ENCODE assay signal across 22 cellular contexts in the genomic region with DNA sequence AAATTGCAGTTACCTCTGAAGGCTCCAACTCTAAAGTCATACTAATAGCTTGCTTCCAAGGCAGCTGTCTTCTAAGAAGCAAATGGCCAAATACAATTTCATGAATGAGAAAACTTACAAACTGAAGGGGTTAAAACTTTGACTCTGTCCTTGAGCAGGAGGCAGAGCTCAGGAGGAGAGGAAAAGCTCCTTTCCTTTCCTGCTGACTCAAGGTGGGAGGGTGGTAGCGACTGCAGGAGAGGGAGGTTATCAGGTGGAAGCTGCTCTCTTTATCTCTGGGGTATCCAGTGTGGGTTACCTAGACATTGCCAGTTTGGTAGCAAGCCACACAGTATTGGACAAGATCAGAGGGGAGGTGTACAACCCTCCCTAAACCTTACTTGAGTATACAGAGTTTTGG. TPM values are rescaled to one million over a fixed set of nuclear protein-coding genes. Genes with fewer than 3 reads are reported as not detected.
A peak's percentile ranks its signal among the peaks of the same experiment; 100 is the strongest.
DNase-seq lines count a peak whose midpoint lies in the region; ATAC-seq, FAIRE-seq and TF ChIP-seq lines count a peak whose summit lies in the region.
"Had no signal": no experiment of that assay in that cellular context is flagged by ENCODE, and none has a peak within 500 bp of the region (broad histone marks: within the 10 kb centered on the region; RNA-seq: fewer than 3 reads in every experiment).

No MANE protein-coding gene starts in this region.

- TF ChIP-seq POLR2A in endothelial cell of umbilical vein (IDR thresholded peaks at IDR 0.05; ENCODE audit: low read depth, low read length) = no peak

- no peaks in the 10 kb centered on the region for H3K9me3 Mint-ChIP-seq in GM23338
- no peaks in the 10 kb centered on the region for H3K9me3 Mint-ChIP-seq in H9

- CTCF ChIA-PET in endothelial cell of umbilical vein (lab: Charles Lee) = interaction anchor here (0.7 to 1.8 kb wide), 9 partner anchors 15 to 154 kb away, joined by 3 to 18 read pairs (median 4); no protein-coding TSS in a partner anchor

- H3K27me3 ChIP-seq in GM23338 (ENCODE audit: insufficient read depth) (peaks cover 43% of the 10 kb centered on the region), H9 (ENCODE audit: insufficient read depth, low read length) (peaks cover 2% of the 10 kb centered on the region; the same call in 1 of the 2 replicates), endothelial cell of umbilical vein (ENCODE audit: control insufficient read depth in 2 of 2, insufficient read depth in 2 of 2, low read length in 2 of 2) (no peaks in the 10 kb centered on the region), mesendoderm (ENCODE audit: insufficient read depth, low read length, poor library complexity) (no peaks in the 10 kb centered on the region)

- H4K8ac ChIP-seq in H9 (replicated peaks; ENCODE audit: insufficient read length, low read depth, low read length) (no peak overlapping the region), mesendoderm (ENCODE audit: low read depth, low read length) (no peak overlapping the region)

- H2BK120ac ChIP-seq in H9 (ENCODE audit: low read depth, low read length, poor library complexity, severe bottlenecking) (no peak overlapping the region), mesendoderm (ENCODE audit: low read depth, low read length) (no peak overlapping the region)

- no peak overlapping the region for H2AFZ ChIP-seq in GM23338
- no peak overlapping the region for H2AFZ ChIP-seq in H9 (ENCODE audit: low read length)
- no peak overlapping the region for H2AFZ ChIP-seq in endothelial cell of umbilical vein (ENCODE audit: low read depth, low read length)
- H2AFZ ChIP-seq: GM23248 had no signal

- H2BK5ac ChIP-seq in H9 (ENCODE audit: insufficient read length, low read length) = no peak overlapping the region
- H2BK5ac ChIP-seq in mesendoderm (ENCODE audit: low read length) = no peak overlapping the region

- no peaks in the 10 kb centered on the region for H3K9me2 ChIP-seq in GM23338 (ENCODE audit: insufficient read depth)

- intact Hi-C loops in endothelial cell of umbilical vein (cut with micrococcal nuclease) = no loop called here

- H3K4me3 Mint-ChIP-seq in GM23338 (no peak overlapping the region; the same call in 2 of the 3 replicates), H9 (no peak overlapping the region)
- H3K4me3 Mint-ChIP-seq: CD4-positive, CD25-positive, alpha-beta regulatory T cell; CD8-positive, alpha-beta memory T cell had no signal

- no peak overlapping the region for H4K91ac ChIP-seq in H9 (ENCODE audit: insufficient read length, low read depth, low read length)

- H3K9ac ChIP-seq in H9 (ENCODE audit: extremely low read depth, insufficient read length, low read length) (no peak overlapping the region), endothelial cell of umbilical vein (replicated peaks; ENCODE audit: extremely low read depth, insufficient read depth, low read length) (no peak overlapping the region), mesendoderm (ENCODE audit: low read length) (no peak overlapping the region)
- H3K9ac ChIP-seq: GM23248 had no signal

- H3K4ac ChIP-seq in H9 (ENCODE audit: low read depth, low read length) = no peak overlapping the region
- no peak overlapping the region for H3K4ac ChIP-seq in mesendoderm (ENCODE audit: low read depth, low read length)

- H3K14ac ChIP-seq in H9 (ENCODE audit: insufficient read depth, low read length) = no peak overlapping the region

- H3K4me2 ChIP-seq in GM23338 (no peak overlapping the region), H9 (ENCODE audit: insufficient read depth, insufficient read length, low read length) (no peak overlapping the region), endothelial cell of umbilical vein (ENCODE audit: insufficient read depth, low read length) (no peak overlapping the region), mesendoderm (ENCODE audit: low read length) (no peak overlapping the region)

- H3K27me3 Mint-ChIP-seq in GM23338 (ENCODE audit: insufficient read depth, low read depth, poor library complexity) = peaks cover 24% of the 10 kb centered on the region
- peaks cover 66% of the 10 kb centered on the region for H3K27me3 Mint-ChIP-seq in H9 (ENCODE audit: low read depth)

- FAIRE-seq in endothelial cell of umbilical vein (lab: Jason Lieb, UNC) = no peak
- FAIRE-seq: G401.6, GM12891, GM19239, H54, HTR-8/SVneo had no signal

- no peak overlapping the region for H3T11ph ChIP-seq in H9 (ENCODE audit: low read length)

- ATAC-seq in GM23338 = peak; percentile 10; the same call in 1 of the 3 replicates

- H2BK20ac ChIP-seq in H9 (ENCODE audit: low read depth, low read length, poor library complexity, severe bottlenecking) = no peak overlapping the region

- DNase-seq in GM23338 (ENCODE audit: low spot score) = peak; percentile 43
- peak; percentile 30 for DNase-seq in H9
- peak; percentile 12 for DNase-seq in endothelial cell of umbilical vein (ENCODE audit: low read depth, low spot score)
- peak; percentile 61 for DNase-seq in mesendoderm
- DNase-seq in superior temporal gyrus (ENCODE audit: extremely low spot score) = no peak
- no peak for DNase-seq in coronary artery (ENCODE audit: low spot score)
- DNase-seq: BE2C; C1 segment of cervical spinal cord; CD4-positive, CD25-positive, alpha-beta regulatory T cell; CD8-positive, alpha-beta memory T cell; COR-L47; DMS 273 treated with DMSO at 0.1 percent for 48 hours; DMS53; DND-41; EL; GM23248; IMR-90 had no signal

- POLR2A ChIA-PET in endothelial cell of umbilical vein (lab: Charles Lee) = interaction anchor here (0.7 kb wide), 1 partner anchor 66 kb away, joined by 3 read pairs; no protein-coding TSS in a partner anchor

- no peaks in the 10 kb centered on the region for H3F3A ChIP-seq in GM23338 (replicated peaks; ENCODE audit: low read depth)

- no peak for TF ChIP-seq CTCF in GM23338 (conservative IDR thresholded peaks at IDR 0.05; ENCODE audit: low read depth in 2 of 2)
- TF ChIP-seq CTCF in H9 (conservative IDR thresholded peaks at IDR 0.05) = no peak
- no peak for TF ChIP-seq CTCF in endothelial cell of umbilical vein (IDR thresholded peaks at IDR 0.05; ENCODE audit: extremely low read depth in 1 of 2, insufficient read depth in 1 of 2, low read depth in 1 of 2, low read length in 2 of 2)
- TF ChIP-seq CTCF in coronary artery (IDR thresholded peaks at IDR 0.05) = no peak

- H3K9me3 ChIP-seq in H9 (ENCODE audit: control insufficient read depth, low read depth, low read length) (no peaks in the 10 kb centered on the region), endothelial cell of umbilical vein (replicated peaks; ENCODE audit: control insufficient read depth, insufficient read depth, low read length) (no peaks in the 10 kb centered on the region)
- H3K9me3 ChIP-seq: BE2C had no signal

- no CpG with 5 or more reads among the region's 1 CpG for WGBS in H9 (ENCODE audit: extremely low coverage, insufficient read length, low lambda C conversion rate)
- whole genome bisulfite sequencing in mesendoderm (ENCODE audit: extremely low coverage, insufficient coverage, low lambda C conversion rate) = no CpG with 5 or more reads among the region's 1 CpG

- no peak overlapping the region for H2BK12ac ChIP-seq in H9 (ENCODE audit: insufficient read length, low read depth, low read length)

- H3K36me3 ChIP-seq in GM23338 (ENCODE audit: insufficient read depth) (no peaks in the 10 kb centered on the region), endothelial cell of umbilical vein (ENCODE audit: control insufficient read depth in 2 of 2, extremely low read depth in 1 of 2, insufficient read depth in 2 of 2, low read length in 2 of 2) (peaks cover 3 to 4% of the 10 kb centered on the region in 2 experiments), mesendoderm (ENCODE audit: control insufficient read depth, insufficient read depth, low read length) (no peaks in the 10 kb centered on the region)
- H3K36me3 ChIP-seq: BE2C had no signal

- H3K4me3 ChIP-seq in GM23338 = no peak overlapping the region
- no peak overlapping the region for H3K4me3 ChIP-seq in endothelial cell of umbilical vein (replicated peaks in 1 of 3; ENCODE audit: insufficient read depth in 1 of 3, low read depth in 1 of 3, low read length in 3 of 3)
- H3K4me3 ChIP-seq in mesendoderm (ENCODE audit: low read length) = no peak overlapping the region
- H3K4me3 ChIP-seq in coronary artery = no peak overlapping the region
- H3K4me3 ChIP-seq: GM23248 had no signal

- H3K36me3 Mint-ChIP-seq in GM23338 (ENCODE audit: low read depth) (no peaks in the 10 kb centered on the region), H9 (ENCODE audit: insufficient read depth in 1 of 3, low read depth in 3 of 3) (no peaks in the 10 kb centered on the region)
- H3K36me3 Mint-ChIP-seq: CD4-positive, CD25-positive, alpha-beta regulatory T cell; CD8-positive, alpha-beta memory T cell had no signal

- H3K4me1 ChIP-seq in GM23338 (ENCODE audit: insufficient read depth) (peaks cover 12% of the 10 kb centered on the region), H9 (ENCODE audit: insufficient read depth, low read length) (peaks cover 4% of the 10 kb centered on the region; the same call in 1 of the 2 replicates), endothelial cell of umbilical vein (ENCODE audit: control insufficient read depth, extremely low read depth, insufficient read depth, low read length) (peaks cover 14% of the 10 kb centered on the region), mesendoderm (ENCODE audit: control insufficient read depth, low read depth, low read length) (peaks cover 2% of the 10 kb centered on the region)
- H3K4me1 ChIP-seq: BE2C had no signal

- H3K27ac ChIP-seq in GM23338 (ENCODE audit: low read depth) (no peak overlapping the region), H9 (ENCODE audit: insufficient read length, low read depth, low read length) (no peak overlapping the region), endothelial cell of umbilical vein (ENCODE audit: insufficient read depth, low read depth, low read length) (no peak overlapping the region), mesendoderm (ENCODE audit: low read depth, low read length) (no peak overlapping the region), coronary artery (no peak overlapping the region)
- H3K27ac ChIP-seq: GM23248 had no signal

- H3K18ac ChIP-seq in H9 (ENCODE audit: insufficient read length, low read depth, low read length) (no peak overlapping the region), mesendoderm (ENCODE audit: low read length) (no peak overlapping the region)

- H3K23ac ChIP-seq in H9 (ENCODE audit: insufficient read length, low read depth, low read length) = no peak overlapping the region
- no peak overlapping the region for H3K23ac ChIP-seq in mesendoderm (ENCODE audit: low read length)

- no peaks in the 10 kb centered on the region for H3K79me1 ChIP-seq in H9 (ENCODE audit: insufficient read depth, low read depth, low read length, poor library complexity, severe bottlenecking)
- H3K79me1 ChIP-seq in mesendoderm (ENCODE audit: low read length) = no peaks in the 10 kb centered on the region

- H3K79me2 ChIP-seq in GM23338 (replicated peaks; ENCODE audit: insufficient read depth) (no peaks in the 10 kb centered on the region), H9 (ENCODE audit: insufficient read depth, low read length) (no peaks in the 10 kb centered on the region), endothelial cell of umbilical vein (ENCODE audit: control insufficient read depth, insufficient read depth, low read length) (peaks cover 32% of the 10 kb centered on the region), mesendoderm (ENCODE audit: control insufficient read depth, insufficient read depth, low read length) (no peaks in the 10 kb centered on the region)

- BruUV-seq in endothelial cell of umbilical vein (replicated peaks; lab: Mats Ljungman, UMichigan) = no TSS peak

- H3K27ac Mint-ChIP-seq in GM23338 (no peak overlapping the region), H9 (no peak overlapping the region; a peak in 1 of 7 replicates)
- H3K27ac Mint-ChIP-seq: CD4-positive, CD25-positive, alpha-beta regulatory T cell; CD8-positive, alpha-beta memory T cell had no signal

- H4K5ac ChIP-seq in H9 (ENCODE audit: insufficient read length, low read depth, low read length) (no peak overlapping the region), mesendoderm (ENCODE audit: low read length) (no peak overlapping the region)

- dilution Hi-C loops in endothelial cell of umbilical vein (cut with MboI; ENCODE audit: extremely low pct_ligation_motif_present, low sequenced_read_pairs) = no loop called here

- H4K20me1 ChIP-seq in GM23338 (replicated peaks; ENCODE audit: insufficient read depth) = no peaks in the 10 kb centered on the region
- H4K20me1 ChIP-seq in H9 (ENCODE audit: control insufficient read depth, insufficient read depth, insufficient read length) = no peaks in the 10 kb centered on the region
- H4K20me1 ChIP-seq in endothelial cell of umbilical vein (replicated peaks; ENCODE audit: control insufficient read depth, extremely low read depth, insufficient read depth, low read length) = no peaks in the 10 kb centered on the region

- H2BK15ac ChIP-seq in H9 (ENCODE audit: low read depth, low read length) = no peak overlapping the region
- H2BK15ac ChIP-seq in mesendoderm (replicated peaks; ENCODE audit: low read depth) = no peak overlapping the region

- no peaks in the 10 kb centered on the region for H3K9me1 ChIP-seq in endothelial cell of umbilical vein (replicated peaks; ENCODE audit: control insufficient read depth, extremely low read depth, insufficient read depth, low read length)

- no peak overlapping the region for H3K56ac ChIP-seq in H9 (ENCODE audit: insufficient read length, low read depth, low read length)
- H3K56ac ChIP-seq in mesendoderm (ENCODE audit: low read length) = no peak overlapping the region

- H2AK5ac ChIP-seq in H9 (ENCODE audit: insufficient read length, low read length) = no peak overlapping the region
- H2AK5ac ChIP-seq in mesendoderm (ENCODE audit: low read length) = no peak overlapping the region

- peaks cover 28% of the 10 kb centered on the region for H3K4me1 Mint-ChIP-seq in GM23338
- peaks cover 17 to 22% of the 10 kb centered on the region in 2 experiments for H3K4me1 Mint-ChIP-seq in H9

- peaks cover 14% of the 10 kb centered on the region for H3K23me2 ChIP-seq in H9 (ENCODE audit: insufficient read length, low read depth, low read length, poor library complexity, severe bottlenecking)

RNA-seq across cellular contexts. Expression of gene EFEMP1, which starts 2.7 kb away (rescaled TPM):
- 20.2 and 22.5 TPM in 2 replicates for total RNA-seq in GM23338 (2014; rRNA removed; shearing (Covaris generic))
- polyA plus RNA-seq in GM23338 (2016; fragmentation: Nextera tagmentation; extraction: Ambion mirVana) = 9.1 and 12.6 TPM in 2 replicates
- 3.5 and 3.7 TPM in 2 replicates for total RNA-seq in H9 (2021)
- 2,354 and 2,981 TPM in 2 replicates for total RNA-seq in endothelial cell of umbilical vein
- polyA plus RNA-seq in endothelial cell of umbilical vein = 10,356 and 11,813 TPM in 2 replicates
- polyA plus RNA-seq in endothelial cell of umbilical vein (2011; cell fraction: cytosol; rRNA removed) = 7,787 and 8,501 TPM in 2 replicates
- polyA plus RNA-seq in endothelial cell of umbilical vein (2011; cell fraction: nucleus; rRNA removed) = 6,181 and 7,713 TPM in 2 replicates
- 2,631 and 3,819 TPM in 2 replicates for polyA plus RNA-seq in endothelial cell of umbilical vein (2012)
- polyA minus RNA-seq in endothelial cell of umbilical vein = 9,211 and 9,669 TPM in 2 replicates
- polyA minus RNA-seq in endothelial cell of umbilical vein (2011; cell fraction: cytosol; rRNA and poly(A)+ RNA removed) = 38.8 TPM
- 5,639 and 5,640 TPM in 2 replicates for polyA minus RNA-seq in endothelial cell of umbilical vein (2011; cell fraction: nucleus; rRNA and poly(A)+ RNA removed)
- polyA plus RNA-seq in mesendoderm (2013, experiment 1 of 2) = 14.5 TPM
- 14.7 TPM for polyA plus RNA-seq in mesendoderm (2013, experiment 2 of 2)
- total RNA-seq: CD4-positive, CD25-positive, alpha-beta regulatory T cell; CD8-positive, alpha-beta memory T cell had no signal
- polyA plus RNA-seq: CD4-positive, CD25-positive, alpha-beta regulatory T cell; CD8-positive, alpha-beta memory T cell had no signal

Comparison
In these comparisons a context has a peak if more than half of its experiments do, and no peak if none do; other contexts are left out.
1. DNase-seq: peak in GM23338 (single experiment), H9 (single experiment), endothelial cell of umbilical vein (single experiment) and mesendoderm (single experiment); none in superior temporal gyrus (single experiment) and coronary artery (single experiment).
2. RNA of gene EFEMP1, which starts 2.7 kb away (total RNA-seq): 2,354 to 2,981 TPM in endothelial cell of umbilical vein; 20.2 to 22.5 TPM in GM23338 and 3.5 to 3.7 TPM in H9; every median in the first group is over 100 times any median in the second.